In genomic region chr2:45649855-45650806, GRCh38 we compare ENCODE assay signal across 1 cellular context.
TF ChIP-seq lines count a peak whose summit lies in the region.

No MANE protein-coding gene starts in this region.

TF ChIP-seq in K562, 482 proteins besides CTCF, POLR2A, EP300 and RAD21 (continued from another document):
- TF ChIP-seq UBTF (IDR thresholded peaks at IDR 0.05; ENCODE audit: borderline replicate concordance in 1 of 2, low read depth in 2 of 2, low read length in 2 of 2) = peak in 1 of 2 experiments; percentile 76; a peak in 2 of 4 replicates
- no peak for TF ChIP-seq HMG20A (CRISPR knock-in tag; conservative IDR thresholded peaks at IDR 0.05)
